ENCODE assay signal across 1 cellular context in genomic region chr11:4862447-4863236, GRCh38.
TF ChIP-seq lines count a peak whose summit lies in the region.

No MANE protein-coding gene starts in this region.

TF ChIP-seq in H1, 55 proteins besides CTCF, POLR2A, EP300 and RAD21:
- TF ChIP-seq SUZ12 (IDR thresholded peaks at IDR 0.05; ENCODE audit: low read length) (no peak), YY1 (IDR thresholded peaks at IDR 0.05; ENCODE audit: low read depth, low read length) (no peak), ASH2L (IDR thresholded peaks at IDR 0.05; ENCODE audit: low read length) (peak; percentile 36), CREB1 (IDR thresholded peaks at IDR 0.05) (no peak), TBP (IDR thresholded peaks at IDR 0.05; ENCODE audit: low read depth, low read length) (no peak), CBX5 (IDR thresholded peaks at IDR 0.05; ENCODE audit: low read depth, low read length) (no peak), POU5F1 (IDR thresholded peaks at IDR 0.05; ENCODE audit: low read depth, low read length) (0 out of 2 replicates have a peak, but pooled peaks have one; percentile 16), SIN3A (conservative IDR thresholded peaks at IDR 0.05 in 1 of 2, IDR thresholded peaks at IDR 0.05 in 1 of 2; ENCODE audit: low read depth in 1 of 2, low read length in 2 of 2) (0 out of 4 replicates have a peak, but pooled peaks have one; percentile 47 to 49), SP4 (IDR thresholded peaks at IDR 0.05; ENCODE audit: low read length) (no peak), SP1 (IDR thresholded peaks at IDR 0.05; ENCODE audit: low read depth, low read length) (peak; percentile 65; the same call in 1 of the 2 replicates), CHD7 (IDR thresholded peaks at IDR 0.05; ENCODE audit: insufficient replicate concordance, low read length) (peak; percentile 84), PHF8 (conservative IDR thresholded peaks at IDR 0.05; ENCODE audit: low read depth, low read length) (no peak), KDM1A (IDR thresholded peaks at IDR 0.05; ENCODE audit: borderline replicate concordance, low read length) (no peak), JUND (IDR thresholded peaks at IDR 0.05; ENCODE audit: low read length) (no peak), CEBPB (IDR thresholded peaks at IDR 0.05; ENCODE audit: low read depth, low read length) (no peak), TCF12 (IDR thresholded peaks at IDR 0.05; ENCODE audit: low read depth, low read length) (peak; percentile 88; the same call in 1 of the 2 replicates), HDAC6 (IDR thresholded peaks at IDR 0.05; ENCODE audit: low read depth, low read length) (no peak), SAP30 (IDR thresholded peaks at IDR 0.05; ENCODE audit: insufficient read depth, insufficient replicate concordance, low read length) (no peak), SIRT6 (IDR thresholded peaks at IDR 0.05; ENCODE audit: low read length) (no peak), SP2 (IDR thresholded peaks at IDR 0.05; ENCODE audit: low read length) (no peak), NANOG (IDR thresholded peaks at IDR 0.05; ENCODE audit: insufficient read depth, low read depth, low read length, poor library complexity, severe bottlenecking) (peak; percentile 18), EZH2 (IDR thresholded peaks at IDR 0.05; ENCODE audit: low read depth, low read length, severe bottlenecking) (no peak), TEAD4 (IDR thresholded peaks at IDR 0.05; ENCODE audit: low read depth, low read length) (peak; percentile 68; the same call in 1 of the 2 replicates), ATF2 (IDR thresholded peaks at IDR 0.05; ENCODE audit: low read length) (no peak), CHD1 (IDR thresholded peaks at IDR 0.05; ENCODE audit: low read depth, low read length) (no peak), HDAC2 (IDR thresholded peaks at IDR 0.05; ENCODE audit: borderline replicate concordance in 1 of 2, low read depth in 2 of 2, low read length in 2 of 2) (peak; percentile 74; a peak in 2 of 4 replicates), POLR2AphosphoS5 (IDR thresholded peaks at IDR 0.05; ENCODE audit: low read depth, low read length) (no peak)
